ENCODE assay signal across 25 cellular contexts in the genomic region with DNA sequence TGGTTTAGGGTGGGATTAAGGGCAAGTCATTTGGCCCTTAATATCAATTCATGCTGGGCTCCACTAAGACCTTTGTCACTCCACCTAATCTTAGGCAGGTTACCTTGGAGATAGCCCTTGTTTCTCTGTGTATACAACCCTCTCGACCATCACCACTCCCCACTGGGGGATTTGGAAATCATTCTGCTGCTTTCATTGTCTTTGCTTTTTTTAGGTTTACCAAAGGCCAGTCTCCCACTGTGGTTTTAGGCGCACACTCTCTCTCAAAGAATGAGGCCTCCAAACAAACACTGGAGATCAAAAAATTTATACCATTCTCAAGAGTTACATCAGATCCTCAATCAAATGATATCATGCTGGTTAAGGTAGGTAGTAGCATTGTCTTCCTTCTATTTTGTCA. TPM values are rescaled to one million over a fixed set of nuclear protein-coding genes. Genes with fewer than 3 reads are reported as not detected.
DNase-seq lines count a peak whose midpoint lies in the region; ATAC-seq and TF ChIP-seq lines count a peak whose summit lies in the region.
"Had no signal": no experiment of that assay in that cellular context is flagged by ENCODE, and none has a peak within 500 bp of the region (broad histone marks: within the 10 kb centered on the region; RNA-seq: fewer than 3 reads in every experiment).

No MANE protein-coding gene starts in this region.

- 64% methylated on average over 2 of the region's 2 CpGs for WGBS in HUES64
- WGBS in psoas muscle, 3 donors = 66 to 79% (median 75%) methylated on average over 2 of the region's 2 CpGs

- H3K9me3 ChIP-seq in HUES64 (ENCODE audit: insufficient read depth, low read depth, low read length) (no peaks in the 10 kb centered on the region), left ventricle myocardium inferior (replicated peaks) (no peaks in the 10 kb centered on the region), psoas muscle (no peaks in the 10 kb centered on the region)
- H3K9me3 ChIP-seq: HAP-1, tibial nerve had no signal

- peaks cover 14% of the 10 kb centered on the region for H3K4me1 Mint-ChIP-seq in nephron progenitor cell

- H3K9ac ChIP-seq in HUES64 (ENCODE audit: low read depth, low read length) = no peak overlapping the region; the same call in 1 of the 2 replicates

- ATAC-seq in psoas muscle = no peak
- no peak for ATAC-seq in GM21619 (IDR thresholded peaks at IDR 0.05; ENCODE audit: unreplicated experiment)
- ATAC-seq: GM12878 had no signal

- H3K27me3 ChIP-seq in HUES64 (ENCODE audit: insufficient read depth, low read length) (peaks cover 3% of the 10 kb centered on the region; the same call in 1 of the 2 replicates), left ventricle myocardium inferior (ENCODE audit: low read depth) (peaks cover 3% of the 10 kb centered on the region), psoas muscle (ENCODE audit: insufficient read depth in 3 of 3, low read length in 2 of 3) (peaks cover 0 to 3% (median 0%) of the 10 kb centered on the region in 3 donors)
- H3K27me3 ChIP-seq: tibial nerve had no signal

- H3K9me3 Mint-ChIP-seq in nephron progenitor cell = peaks cover 5% of the 10 kb centered on the region
- H3K9me3 Mint-ChIP-seq: stimulated activated naive CD8-positive, alpha-beta T cell treated with anti-CD3 and anti-CD28 coated beads, Interleukin-15, Interleukin-2, amounts not matched to agents 100 ng/mL and 50 ng/mL, for 24 hours had no signal

- peak overlapping the region; percentile 44 for H3K27ac Mint-ChIP-seq in nephron progenitor cell
- H3K27ac Mint-ChIP-seq: progenitor cell of endocrine pancreas; stimulated activated naive CD8-positive, alpha-beta T cell treated with anti-CD3 and anti-CD28 coated beads, Interleukin-15, Interleukin-2, amounts not matched to agents 100 ng/mL and 50 ng/mL, for 24 hours had no signal

- TF ChIP-seq CTCF in astrocyte of the spinal cord (IDR thresholded peaks at IDR 0.05; ENCODE audit: low read depth, low read length) (no peak), nephron progenitor cell (IDR thresholded peaks at IDR 0.05) (no peak), left ventricle myocardium inferior (IDR thresholded peaks at IDR 0.05; ENCODE audit: borderline replicate concordance) (no peak), psoas muscle (IDR thresholded peaks at IDR 0.05) (no peak)

- intact Hi-C loops in left ventricle myocardium inferior (cut with micrococcal nuclease) (no loop called here), psoas muscle (cut with DNase I) (no loop called here)

- H3K36me3 ChIP-seq in HUES64 (ENCODE audit: insufficient read depth, low read length) (no peaks in the 10 kb centered on the region), left ventricle myocardium inferior (no peaks in the 10 kb centered on the region), psoas muscle (ENCODE audit: insufficient read depth in 1 of 2, low read depth in 1 of 2) (no peaks in the 10 kb centered on the region)
- H3K36me3 ChIP-seq: HAP-1, tibial nerve had no signal

- H3K27me3 Mint-ChIP-seq in nephron progenitor cell (ENCODE audit: low read depth, poor library complexity) = no peaks in the 10 kb centered on the region
- H3K27me3 Mint-ChIP-seq: progenitor cell of endocrine pancreas; stimulated activated naive CD8-positive, alpha-beta T cell treated with anti-CD3 and anti-CD28 coated beads, Interleukin-15, Interleukin-2, amounts not matched to agents 100 ng/mL and 50 ng/mL, for 24 hours had no signal

- H3K4me1 ChIP-seq in HUES64 (ENCODE audit: insufficient read depth, low read length) (peaks cover 19% of the 10 kb centered on the region; the same call in 1 of the 2 replicates), left ventricle myocardium inferior (no peaks in the 10 kb centered on the region), psoas muscle (no peaks in the 10 kb centered on the region)
- H3K4me1 ChIP-seq: HAP-1, tibial nerve had no signal

- H3K36me3 Mint-ChIP-seq in nephron progenitor cell (ENCODE audit: low read depth) = no peaks in the 10 kb centered on the region

- H3K4me3 ChIP-seq in HUES64 (ENCODE audit: low read length) (no peak overlapping the region), astrocyte of the spinal cord (ENCODE audit: low read depth, low read length) (no peak overlapping the region), left ventricle myocardium inferior (no peak overlapping the region), psoas muscle (no peak overlapping the region)
- H3K4me3 ChIP-seq: coronary artery, GM12878, HAP-1, tibial nerve had no signal

- H3K27ac ChIP-seq in HUES64 (ENCODE audit: low read depth, low read length) (peak overlapping the region; percentile 51), left ventricle myocardium inferior (replicated peaks) (no peak overlapping the region), psoas muscle (no peak overlapping the region)
- H3K27ac ChIP-seq: 22Rv1, coronary artery, tibial nerve had no signal

- H3K4me3 Mint-ChIP-seq in nephron progenitor cell = no peak overlapping the region
- H3K4me3 Mint-ChIP-seq: stimulated activated naive CD8-positive, alpha-beta T cell treated with anti-CD3 and anti-CD28 coated beads, Interleukin-15, Interleukin-2, amounts not matched to agents 100 ng/mL and 50 ng/mL, for 24 hours had no signal

- DNase-seq in NCI-H1417 (lab: John Stamatoyannopoulos, UW) (peak in 2 of 3 experiments; percentile 0 to 23), NCI-H1417 treated with DMSO at 0.1 percent for 48 hours (lab: John Stamatoyannopoulos, UW) (no peak), astrocyte of the spinal cord (ENCODE audit: low read depth, low spot score) (peak; percentile 67), nephron progenitor cell (no peak), left ventricle myocardium inferior (no peak), psoas muscle (no peak)
- DNase-seq: activated CD4-positive, alpha-beta T cell treated with anti-CD3 and anti-CD28 coated beads, Interleukin-2, amount 50 U/mL, for 1 hour; activated naive CD4-positive, alpha-beta T cell treated with anti-CD3 and anti-CD28 coated beads, Interleukin-2, amount 50 U/mL, for 16 hours; C1 segment of cervical spinal cord; DMS 273 treated with DMSO at 0.1 percent for 48 hours; hippocampal formation; kidney; NCI-H1105 treated with DMSO at 0.1 percent for 48 hours had no signal

- in situ Hi-C loops in astrocyte of the spinal cord (cut with HindIII; ENCODE audit: low sequenced_read_pairs) = no loop called here

RNA-seq across cellular contexts. Expression of a gene that starts 6.2 kb away (rescaled TPM):
- not detected for polyA plus RNA-seq in HUES64 (2013, experiment 1 of 2)
- not detected for polyA plus RNA-seq in HUES64 (2013, experiment 2 of 2)
- total RNA-seq in left ventricle myocardium inferior (0.27 TPM), psoas muscle (under 1 TPM in 2 of 4 donors, not detected in 2; 0.14 to 0.49 TPM)
- under 1 TPM; 0.09 to 0.18 (median 0.14) TPM for polyA plus RNA-seq in psoas muscle
- total RNA-seq: endothelial cell of umbilical vein, GM12878, lung microvascular endothelial cell, progenitor cell of endocrine pancreas, skeletal muscle tissue had no signal
- polyA plus RNA-seq: endothelial cell of umbilical vein had no signal

RNA-seq across cellular contexts. Expression of a gene that starts 44.8 kb away (rescaled TPM):
- not detected for polyA plus RNA-seq in HUES64 (2013, experiment 1 of 2)
- polyA plus RNA-seq in HUES64 (2013, experiment 2 of 2) = 0.13 TPM
- total RNA-seq in left ventricle myocardium inferior (1.2 TPM), psoas muscle (under 1 TPM in 1 of 4 donors, not detected in 3; 0.13 TPM)
- polyA plus RNA-seq in psoas muscle = under 1 TPM; 0.01 to 0.13 (median 0.06) TPM
- total RNA-seq: GM12878, progenitor cell of endocrine pancreas had no signal
- polyA plus RNA-seq: GM12878 had no signal

Comparison
In these comparisons a context has a peak if more than half of its experiments do, and no peak if none do; other contexts are left out.
1. DNase-seq: peak in NCI-H1417 (2 of 3) and astrocyte of the spinal cord (single experiment); none in NCI-H1417 treated with DMSO at 0.1 percent for 48 hours (single experiment), nephron progenitor cell (single experiment), left ventricle myocardium inferior (single experiment) and psoas muscle (0 of 2).